10 cellular contexts compared by ENCODE assay signal in the genomic region with DNA sequence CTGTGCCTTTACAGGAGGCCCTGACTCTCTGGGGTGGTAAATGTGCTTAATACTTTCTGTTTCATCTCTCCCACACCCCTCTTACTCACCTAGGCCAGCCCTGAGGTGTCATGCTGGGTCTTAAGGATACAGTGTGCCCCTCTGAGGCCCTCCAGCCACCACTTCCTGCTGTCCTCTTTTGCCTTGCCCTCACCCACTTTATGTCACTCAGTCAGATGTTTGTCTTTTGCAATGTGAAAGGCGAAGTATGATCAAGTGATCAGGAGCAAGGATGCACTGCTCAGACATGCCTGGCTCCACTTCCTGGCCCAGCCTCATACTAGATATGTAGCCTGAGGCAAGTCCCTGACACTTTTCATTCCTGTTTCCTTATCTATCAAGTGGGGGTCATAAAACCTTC.
DNase-seq lines count a peak whose midpoint lies in the region; ATAC-seq and TF ChIP-seq lines count a peak whose summit lies in the region.
"Had no signal": no experiment of that assay in that cellular context is flagged by ENCODE, and none has a peak within 500 bp of the region (broad histone marks: within the 10 kb centered on the region; RNA-seq: fewer than 3 reads in every experiment).

No MANE protein-coding gene starts in this region.

- H3K27me3 ChIP-seq in PC-9 (ENCODE audit: insufficient read depth, low read depth): no peaks in the 10 kb centered on the region

- CTCF ChIA-PET in PC-9 (lab: Charles Lee): no interaction called here

- peak overlapping the region; percentile 43 for H3K4me2 ChIP-seq in PC-9

- no peaks in the 10 kb centered on the region for H3K79me2 ChIP-seq in PC-9 (ENCODE audit: low read depth)

- H4K20me1 ChIP-seq in PC-9 (ENCODE audit: insufficient read depth): no peaks in the 10 kb centered on the region

- ATAC-seq in GM18867 (IDR thresholded peaks at IDR 0.05; ENCODE audit: unreplicated experiment) (peak; percentile 65), HG02938 (IDR thresholded peaks at IDR 0.05; ENCODE audit: unreplicated experiment) (no peak), GM19397 (IDR thresholded peaks at IDR 0.05; ENCODE audit: unreplicated experiment) (no peak)
- ATAC-seq: stimulated activated memory B cell treated with anti-CD40 and anti-IgM and Interleukin-4, amounts not matched to agents 10 μg/mL and 1 μg/mL and 100 μg/mL, for 72 hours had no signal

- H3K4me1 ChIP-seq in PC-9 (replicated peaks; ENCODE audit: insufficient read depth): peaks cover 19% of the 10 kb centered on the region

- no peaks in the 10 kb centered on the region for H3K9me3 ChIP-seq in PC-9 (ENCODE audit: insufficient read depth, low read depth)

- POLR2A ChIA-PET in PC-9 (lab: Charles Lee; ENCODE audit: unreplicated experiment): no interaction called here

- BruUV-seq in PC-9 (replicated peaks; lab: Mats Ljungman, UMichigan): no TSS peak

- no peak for TF ChIP-seq CTCF in PC-9 (conservative IDR thresholded peaks at IDR 0.05)

- H3K4me3 ChIP-seq in PC-9: no peak overlapping the region

- H2AFZ ChIP-seq in PC-9: no peak overlapping the region

- no peaks in the 10 kb centered on the region for H3K9me2 ChIP-seq in PC-9 (ENCODE audit: insufficient read depth)

- intact Hi-C loops in PC-9 (cut with micrococcal nuclease; ENCODE audit: unreplicated experiment): no loop called here

- H3K27ac ChIP-seq in PC-9: peak overlapping the region; percentile 65

- H3F3A ChIP-seq in PC-9 (ENCODE audit: insufficient read depth, low read depth): peaks cover 6% of the 10 kb centered on the region

- DNase-seq in EL (peak; percentile 30), PC-9 (peak; percentile 37 to 75), kidney tubule cell (ENCODE audit: low spot score) (peak; percentile 61), NCI-H774 (lab: John Stamatoyannopoulos, UW) (no peak)
- DNase-seq in activated CD4-positive, CD25-positive, alpha-beta regulatory T cell (lab: John Stamatoyannopoulos, UW): no peak
- DNase-seq: stimulated activated CD4-positive, alpha-beta T cell treated with anti-CD3 and anti-CD28 coated beads, Interleukin-2, amount 100 ng/mL, for 48 hours had no signal

- no peaks in the 10 kb centered on the region for H3K36me3 ChIP-seq in PC-9 (ENCODE audit: low read depth)

Comparison
In these comparisons a context has a peak if more than half of its experiments do, and no peak if none do; other contexts are left out.
1. DNase-seq: peak in EL (single experiment), PC-9 (2 of 2) and kidney tubule cell (single experiment); none in activated CD4-positive, CD25-positive, alpha-beta regulatory T cell (0 of 4) and NCI-H774 (single experiment).